9 cellular contexts compared by ENCODE assay signal in the genomic region with DNA sequence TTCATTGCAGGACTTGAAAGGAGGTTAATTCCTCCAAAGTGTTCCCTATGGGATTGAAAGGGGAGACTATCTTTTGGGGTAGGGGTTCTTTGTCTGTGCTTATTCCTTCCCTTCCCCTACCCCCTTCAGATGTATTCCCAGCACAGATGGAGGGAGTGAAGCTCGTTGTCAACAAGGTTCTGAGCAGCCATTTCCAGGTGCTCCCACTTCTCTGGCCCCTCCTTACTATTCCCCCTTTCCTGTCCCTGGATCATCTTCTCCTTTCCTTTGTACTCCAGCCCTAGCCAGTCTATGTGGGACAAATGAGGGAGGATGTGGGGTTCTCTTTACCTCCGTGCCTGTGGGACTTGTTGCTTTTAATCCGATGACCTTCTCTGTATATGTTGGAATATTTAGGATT. TPM values are rescaled to one million over a fixed set of nuclear protein-coding genes. Genes with fewer than 3 reads are reported as not detected.
DNase-seq lines count a peak whose midpoint lies in the region; ATAC-seq and TF ChIP-seq lines count a peak whose summit lies in the region.
"Had no signal": no experiment of that assay in that cellular context is flagged by ENCODE, and none has a peak within 500 bp of the region (broad histone marks: within the 10 kb centered on the region; RNA-seq: fewer than 3 reads in every experiment).

No MANE protein-coding gene starts in this region.

- peak; percentile 59 for DNase-seq in DMS53 (lab: John Stamatoyannopoulos, UW)
- no peak for DNase-seq in DMS53 treated with DMSO at 0.1 percent for 48 hours (lab: John Stamatoyannopoulos, UW; ENCODE audit: unreplicated experiment)
- no peak for DNase-seq in spleen
- DNase-seq in 8988T: no peak

- ATAC-seq in gastroesophageal sphincter (no peak), GM21360 (IDR thresholded peaks at IDR 0.05; ENCODE audit: unreplicated experiment) (no peak), GM19452 (IDR thresholded peaks at IDR 0.05; ENCODE audit: unreplicated experiment) (no peak)

- H3K27ac ChIP-seq in VCaP: peak overlapping the region; percentile 76
- peak overlapping the region in 3 of 4 donors; percentile 73 to 89 (median 81) for H3K27ac ChIP-seq in gastroesophageal sphincter
- H3K27ac ChIP-seq in spleen: peak overlapping the region in 3 of 8 donors; percentile 79 to 85 (median 81)

- H3K4me3 ChIP-seq in gastroesophageal sphincter (peak overlapping the region; percentile 65 to 72), spleen (peak overlapping the region in 7 of 8 donors; percentile 42 to 93 (median 69))

- H3K36me3 ChIP-seq in gastroesophageal sphincter (peaks cover 0 to 32% of the 10 kb centered on the region in 2 donors), spleen (peaks cover 0 to 34% (median 18%) of the 10 kb centered on the region in 6 donors)

- peaks cover 0 to 29% (median 18%) of the 10 kb centered on the region in 3 donors for H3K4me1 ChIP-seq in gastroesophageal sphincter
- H3K4me1 ChIP-seq in spleen: peaks cover 22 to 42% (median 30%) of the 10 kb centered on the region in 6 donors

- no peaks in the 10 kb centered on the region for H3K27me3 ChIP-seq in gastroesophageal sphincter
- H3K27me3 ChIP-seq in spleen (replicated peaks in 1 of 7): peaks cover 0 to 11% (median 0%) of the 10 kb centered on the region in 7 donors

- TF ChIP-seq CTCF in VCaP (conservative IDR thresholded peaks at IDR 0.05) (no peak), gastroesophageal sphincter (IDR thresholded peaks at IDR 0.05) (no peak), spleen (IDR thresholded peaks at IDR 0.05 in 8 of 11, conservative IDR thresholded peaks at IDR 0.05 in 3 of 11) (no peak)

- H3K9me3 ChIP-seq in gastroesophageal sphincter (no peaks in the 10 kb centered on the region), spleen (no peaks in the 10 kb centered on the region)

- intact Hi-C loops in spleen (cut with DNase I; ENCODE audit: low total_unique reads): loop anchor here (5.0 kb wide), 2 partner anchors 71 to 146 kb away; no protein-coding TSS in a partner anchor

- WGBS in gastroesophageal sphincter (ENCODE audit: low coverage in 1 of 2), 2 donors: 24% methylated on average over 3 of the region's 3 CpGs; no CpG with 5 or more reads in 1 of the 2 donors
- 52 to 64% (median 59%) methylated on average over 3 of the region's 3 CpGs for WGBS in spleen, 5 donors

- no peak for TF ChIP-seq POLR2A in gastroesophageal sphincter (IDR thresholded peaks at IDR 0.05)
- no peak for TF ChIP-seq POLR2A in spleen (IDR thresholded peaks at IDR 0.05)

- TF ChIP-seq EP300 in gastroesophageal sphincter (IDR thresholded peaks at IDR 0.05): no peak

RNA-seq across cellular contexts. Expression of a gene that starts 0.9 kb away (rescaled TPM):
- 10 to 100 TPM in 3 of 4 donors, 1 to 10 TPM in 1; 9.3 to 24.3 (median 14.0) TPM for total RNA-seq in gastroesophageal sphincter
- total RNA-seq in spleen: 10 to 100 TPM in 5 of 7 donors, 1 to 10 TPM in 2; 8.3 to 15.3 (median 10.7) TPM
- polyA plus RNA-seq in spleen: 1 to 10 TPM; 6.2 to 8.9 (median 6.5) TPM

RNA-seq across cellular contexts. Expression of a gene that starts 3.3 kb away (rescaled TPM):
- total RNA-seq in gastroesophageal sphincter (not detected), spleen (not detected)
- under 1 TPM in 1 of 3 donors, not detected in 2; 0.29 TPM for polyA plus RNA-seq in spleen
- total RNA-seq: dermis microvascular lymphatic vessel endothelial cell had no signal

RNA-seq across cellular contexts. Expression of a gene that starts 11.2 kb away (rescaled TPM):
- total RNA-seq in gastroesophageal sphincter (not detected), spleen (not detected)
- under 1 TPM in 2 of 3 donors, not detected in 1; 0.06 to 0.11 TPM for polyA plus RNA-seq in spleen
- total RNA-seq: dermis microvascular lymphatic vessel endothelial cell had no signal

RNA-seq across cellular contexts. Expression of a gene that starts 11.7 kb away (rescaled TPM):
- total RNA-seq in gastroesophageal sphincter: 10 to 100 TPM in 3 of 4 donors, 1 to 10 TPM in 1; 6.4 to 74.6 (median 52.0) TPM
- 100 to 1,000 TPM; 167 to 402 (median 268) TPM for total RNA-seq in spleen
- polyA plus RNA-seq in spleen: 100 to 1,000 TPM; 148 to 236 (median 202) TPM

RNA-seq across cellular contexts. Expression of a gene that starts 24.6 kb away (rescaled TPM):
- total RNA-seq in gastroesophageal sphincter (100 to 1,000 TPM in 2 of 4 donors, 10 to 100 TPM in 2; 93.4 to 121 (median 100) TPM), spleen (100 to 1,000 TPM in 1 of 7 donors, 10 to 100 TPM in 6; 76.5 to 110 (median 88.0) TPM)
- 10 to 100 TPM; 27.0 to 44.7 (median 34.1) TPM for polyA plus RNA-seq in spleen
